ENCODE assay signal across 8 cellular contexts in the genomic region with DNA sequence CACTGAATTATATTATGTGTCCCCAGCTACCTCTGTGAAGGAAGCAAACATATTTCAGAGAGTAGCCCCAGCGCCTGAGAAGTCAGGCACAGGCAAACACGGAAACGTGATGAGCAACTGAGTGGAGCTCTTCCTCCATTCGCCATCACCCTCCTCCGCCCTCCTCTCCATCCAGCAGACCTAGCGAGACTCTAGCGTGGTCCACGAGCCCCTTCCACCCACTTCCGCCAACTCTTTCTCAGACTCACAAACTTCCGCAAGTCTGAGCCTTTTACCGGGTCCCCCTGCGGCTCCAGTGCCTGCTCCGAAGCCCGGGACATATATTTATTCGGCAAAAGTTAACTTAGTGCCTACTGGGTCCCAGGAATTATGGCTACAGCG. TPM values are rescaled to one million over a fixed set of nuclear protein-coding genes. Genes with fewer than 3 reads are reported as not detected.
A peak's percentile ranks its signal among the peaks of the same experiment; 100 is the strongest.
DNase-seq lines count a peak whose midpoint lies in the region; ATAC-seq lines count a peak whose summit lies in the region.

No MANE protein-coding gene starts in this region.

- peaks cover 7 to 18% of the 10 kb centered on the region in 2 donors for H3K36me3 ChIP-seq in esophagus (ENCODE audit: control insufficient read depth in 2 of 2, insufficient read depth in 2 of 2, low read length in 1 of 2)

- peaks cover 32 to 53% (median 41%) of the 10 kb centered on the region in 4 donors for H3K4me1 Mint-ChIP-seq in naive thymus-derived CD8-positive, alpha-beta T cell

- H3K27ac Mint-ChIP-seq in naive thymus-derived CD8-positive, alpha-beta T cell: peak overlapping the region; percentile 94 to 100 (median 99)

- H3K9me3 Mint-ChIP-seq in naive thymus-derived CD8-positive, alpha-beta T cell: peaks cover 0 to 10% (median 0%) of the 10 kb centered on the region in 9 donors

- WGBS in esophagus, 2 donors: 0% methylated on average over 16 of the region's 16 CpGs

- peak overlapping the region; percentile 77 to 83 for H3K4me3 ChIP-seq in esophagus (ENCODE audit: low read depth in 1 of 2, low read length in 2 of 2)

- ATAC-seq in HG03196 (IDR thresholded peaks at IDR 0.05; ENCODE audit: unreplicated experiment): peak; percentile 39
- peak; percentile 61 to 63 for ATAC-seq in naive thymus-derived CD8-positive, alpha-beta T cell

- POLR2A ChIA-PET in naive thymus-derived CD8-positive, alpha-beta T cell (lab: Charles Lee): interaction anchor here (0.6 to 2.6 kb wide), 13 partner anchors 10 to 1004 kb away, joined by 3 to 32 read pairs (median 6); a partner anchor contains a TSS

- H3K27me3 ChIP-seq in esophagus (ENCODE audit: control insufficient read depth in 1 of 2, insufficient read depth in 2 of 2, low read length in 2 of 2): no peaks in the 10 kb centered on the region

- no peaks in the 10 kb centered on the region for H3K27me3 Mint-ChIP-seq in naive thymus-derived CD8-positive, alpha-beta T cell

- H3K4me3 Mint-ChIP-seq in naive thymus-derived CD8-positive, alpha-beta T cell: peak overlapping the region; percentile 94 to 99 (median 99)

- H3K36me3 Mint-ChIP-seq in naive thymus-derived CD8-positive, alpha-beta T cell: peaks cover 6 to 45% (median 6%) of the 10 kb centered on the region in 3 donors

- peaks cover 0 to 2% of the 10 kb centered on the region in 2 donors for H3K4me1 ChIP-seq in esophagus (ENCODE audit: control insufficient read depth in 2 of 2, insufficient read depth in 2 of 2, low read length in 1 of 2)

- peak overlapping the region; percentile 91 to 96 for H3K27ac ChIP-seq in esophagus (ENCODE audit: low read depth in 2 of 2, low read length in 1 of 2)

- H3K9me3 ChIP-seq in esophagus (ENCODE audit: control insufficient read depth in 2 of 2, insufficient read depth in 1 of 2, low read depth in 1 of 2, low read length in 1 of 2): no peaks in the 10 kb centered on the region

- peak; percentile 60 for DNase-seq in activated gamma-delta T cell treated with Interleukin-2 at 50 U/mL for 16 hours
- DNase-seq in activated gamma-delta T cell (lab: John Stamatoyannopoulos, UW): no peak
- DNase-seq in NOMO-1 (lab: John Stamatoyannopoulos, UW; ENCODE audit: unreplicated experiment in 2 of 2): peak; percentile 64 to 74
- DNase-seq in activated CD8-positive, alpha-beta memory T cell treated with anti-CD3 and anti-CD28 coated beads, Interleukin-2, amount 50 U/mL, for 48 hours: peak; percentile 81
- peak in 9 of 10 donors; percentile 34 to 84 (median 65) for DNase-seq in naive thymus-derived CD8-positive, alpha-beta T cell
- DNase-seq in stimulated activated naive CD4-positive, alpha-beta T cell (lab: John Stamatoyannopoulos, UW): peak; percentile 57 to 86 (median 69)

RNA-seq across cellular contexts. Expression of a gene that starts 0.5 kb away (rescaled TPM):
- polyA plus RNA-seq in esophagus: 100 to 1,000 TPM; 138 to 273 TPM
- 10 to 100 TPM; 99.0 to 99.1 TPM for total RNA-seq in naive thymus-derived CD8-positive, alpha-beta T cell
- polyA plus RNA-seq in naive thymus-derived CD8-positive, alpha-beta T cell: 100 to 1,000 TPM; 218 to 245 (median 240) TPM

RNA-seq across cellular contexts. Expression of a gene that starts 38.7 kb away (rescaled TPM):
- 1 to 10 TPM; 4.4 to 4.6 TPM for polyA plus RNA-seq in esophagus
- 10 to 100 TPM; 13.3 to 14.2 TPM for total RNA-seq in naive thymus-derived CD8-positive, alpha-beta T cell
- polyA plus RNA-seq in naive thymus-derived CD8-positive, alpha-beta T cell: 1 to 10 TPM; 1.7 to 5.0 (median 3.2) TPM
